In genomic region chr2:138012082-138012481, GRCh38 we compare ENCODE assay signal across 1 cellular context.
A peak's percentile ranks its signal among the peaks of the same experiment; 100 is the strongest.
TF ChIP-seq lines count a peak whose summit lies in the region.

No MANE protein-coding gene starts in this region.

TF ChIP-seq in K562, 482 proteins besides CTCF, POLR2A, EP300 and RAD21 (continued from another document and continues in another):
- TF ChIP-seq MGA (IDR thresholded peaks at IDR 0.05) (no peak), NR2C1 (IDR thresholded peaks at IDR 0.05) (no peak), NR2C1 (tag; IDR thresholded peaks at IDR 0.05) (no peak), BCLAF1 (IDR thresholded peaks at IDR 0.05; ENCODE audit: borderline replicate concordance in 1 of 2, control insufficient read depth in 1 of 2, low read depth in 2 of 2, low read length in 1 of 2) (no peak), PHB2 (IDR thresholded peaks at IDR 0.05; ENCODE audit: low read depth) (peak; percentile 56; the same call in 1 of the 2 replicates), ZNF696 (CRISPR knock-in tag; conservative IDR thresholded peaks at IDR 0.05) (no peak), RREB1 (CRISPR knock-in tag; IDR thresholded peaks at IDR 0.05) (no peak), ZNF780A (CRISPR knock-in tag; IDR thresholded peaks at IDR 0.05) (no peak), EGR1 (conservative IDR thresholded peaks at IDR 0.05) (no peak), HEY1 (CRISPR knock-in tag; IDR thresholded peaks at IDR 0.05; ENCODE audit: borderline replicate concordance) (no peak), ELK1 (CRISPR knock-in tag; IDR thresholded peaks at IDR 0.05) (no peak), CBX1 (IDR thresholded peaks at IDR 0.05; ENCODE audit: low read depth) (no peak), SIRT6 (IDR thresholded peaks at IDR 0.05; ENCODE audit: low read depth, low read length) (no peak), POLR3A (IDR thresholded peaks at IDR 0.05; ENCODE audit: borderline replicate concordance, extremely low read depth, insufficient read depth, insufficient read length) (no peak), ELF2 (CRISPR knock-in tag; IDR thresholded peaks at IDR 0.05) (no peak), XRCC3 (IDR thresholded peaks at IDR 0.05) (no peak), ERF (CRISPR knock-in tag; IDR thresholded peaks at IDR 0.05) (no peak), NONO (IDR thresholded peaks at IDR 0.05; ENCODE audit: low read depth in 2 of 2, low read length in 1 of 2) (no peak), ID3 (CRISPR knock-in tag; IDR thresholded peaks at IDR 0.05) (no peak), ID3 (tag; IDR thresholded peaks at IDR 0.05) (no peak), ZNF717 (CRISPR knock-in tag; IDR thresholded peaks at IDR 0.05) (no peak), IRF1 (CRISPR knock-in tag; IDR thresholded peaks at IDR 0.05; ENCODE audit: borderline replicate concordance) (no peak), ZNF584 (CRISPR knock-in tag; IDR thresholded peaks at IDR 0.05; ENCODE audit: low read depth) (no peak), RFX5 (IDR thresholded peaks at IDR 0.05; ENCODE audit: low read depth, low read length) (no peak), PRPF4 (IDR thresholded peaks at IDR 0.05; ENCODE audit: insufficient read depth, low read depth, low read length, poor library complexity, severe bottlenecking) (no peak), LARP7 (IDR thresholded peaks at IDR 0.05) (no peak), HNRNPK (IDR thresholded peaks at IDR 0.05; ENCODE audit: low read depth, low read length, poor library complexity, severe bottlenecking) (no peak), POLR2B (IDR thresholded peaks at IDR 0.05; ENCODE audit: low read depth, partially characterized antibody) (no peak), BCL6 (CRISPR knock-in tag; IDR thresholded peaks at IDR 0.05) (no peak), MECOM (CRISPR knock-in tag; IDR thresholded peaks at IDR 0.05) (peak; percentile 98), ZNF41 (CRISPR knock-in tag; conservative IDR thresholded peaks at IDR 0.05) (no peak), FOXP1 (CRISPR knock-in tag; IDR thresholded peaks at IDR 0.05) (no peak), ZSCAN29 (IDR thresholded peaks at IDR 0.05) (no peak), ILK (tag; IDR thresholded peaks at IDR 0.05; ENCODE audit: borderline replicate concordance, low read depth) (no peak), FOXJ2 (tag; IDR thresholded peaks at IDR 0.05) (no peak), NUFIP1 (IDR thresholded peaks at IDR 0.05; ENCODE audit: partially characterized antibody) (no peak), PHF8 (IDR thresholded peaks at IDR 0.05; ENCODE audit: borderline replicate concordance, low read length) (no peak)
